7 cellular contexts compared by ENCODE assay signal in the genomic region with DNA sequence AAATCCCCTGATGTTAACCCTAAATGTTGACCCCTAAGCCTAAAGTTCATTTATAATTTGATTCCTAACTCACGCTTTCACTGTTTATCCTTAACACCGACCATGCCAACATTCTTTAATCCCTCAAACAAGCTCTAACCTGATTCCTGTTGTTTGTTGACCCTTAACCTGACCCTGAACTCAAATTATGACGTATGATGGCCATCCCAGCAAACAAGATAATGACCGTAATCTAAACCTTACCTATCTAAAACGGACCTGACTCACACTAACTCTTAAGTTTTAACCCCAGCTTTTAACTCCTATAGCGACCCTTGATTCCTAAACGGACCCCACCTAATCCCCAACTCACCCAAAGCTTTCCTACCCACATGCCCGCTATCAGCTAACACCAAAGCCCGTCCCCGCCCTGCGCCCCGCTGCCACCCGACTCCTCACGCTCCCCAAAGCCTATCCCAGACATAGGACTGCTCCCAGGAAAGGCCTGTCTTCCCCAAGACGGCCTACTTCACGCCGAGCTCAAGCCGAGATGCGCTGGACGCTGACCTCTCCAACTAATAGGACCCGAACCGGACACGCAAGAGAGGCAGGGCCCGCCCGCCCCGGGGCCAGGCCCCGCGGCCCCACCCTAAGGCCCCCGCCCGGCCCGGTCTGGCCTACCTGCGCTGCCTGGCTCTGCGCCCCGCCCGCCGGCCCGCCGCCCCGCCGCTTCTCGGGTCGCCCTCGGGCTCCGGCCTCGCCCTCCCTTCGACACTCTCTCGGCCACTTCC. TPM values are rescaled to one million over a fixed set of nuclear protein-coding genes. Genes with fewer than 3 reads are reported as not detected.
DNase-seq lines count a peak whose midpoint lies in the region; ATAC-seq lines count a peak whose summit lies in the region.

No MANE protein-coding gene starts in this region.

- peak overlapping the region; percentile 52 for H3K4me3 ChIP-seq in mucosa of stomach (ENCODE audit: low read length)

- no peaks in the 10 kb centered on the region for H3K27me3 ChIP-seq in mucosa of stomach (ENCODE audit: control insufficient read depth, insufficient read depth, low read length)

- H3K9me3 ChIP-seq in mucosa of stomach (ENCODE audit: control insufficient read depth, low read length) = no peaks in the 10 kb centered on the region

- H3K9ac ChIP-seq in mucosa of stomach (ENCODE audit: low read length) = peak overlapping the region; percentile 77

- DNase-seq in Kasumi-1 (lab: John Stamatoyannopoulos, UW) (peak; percentile 17 to 23), caudate nucleus (lab: John Stamatoyannopoulos, UW) (peak in 4 of 61 donors; percentile 45 to 70 (median 62)), midbrain (lab: John Stamatoyannopoulos, UW) (no peak), DMS153 (lab: John Stamatoyannopoulos, UW) (no peak), cerebellum (ENCODE audit: low spot score) (no peak)

- peaks cover 5% of the 10 kb centered on the region for H3K36me3 ChIP-seq in mucosa of stomach (ENCODE audit: control insufficient read depth, insufficient read depth, low read length)

- peaks cover 54% of the 10 kb centered on the region for H3K4me1 ChIP-seq in mucosa of stomach (ENCODE audit: control insufficient read depth, insufficient read depth, low read length)

- H3K27ac ChIP-seq in caudate nucleus (ENCODE audit: low read depth, low read length) = peak overlapping the region; percentile 89

- peak; percentile 0 for ATAC-seq in GM19395 (IDR thresholded peaks at IDR 0.05; ENCODE audit: unreplicated experiment)

RNA-seq across cellular contexts. Expression of a gene that starts 0.4 kb away (rescaled TPM):
- total RNA-seq in cerebellum = 29.4 TPM

RNA-seq across cellular contexts. Expression of a gene that starts 0.9 kb away (rescaled TPM):
- total RNA-seq in cerebellum = 23.5 TPM

RNA-seq across cellular contexts. Expression of a gene that starts 17.4 kb away (rescaled TPM):
- total RNA-seq in cerebellum = 56.0 TPM

RNA-seq across cellular contexts. Expression of a gene that starts 17.5 kb away (rescaled TPM):
- total RNA-seq in cerebellum = 16.4 TPM

RNA-seq across cellular contexts. Expression of a gene that starts 22.5 kb away (rescaled TPM):
- not detected for total RNA-seq in cerebellum

Comparison
In these comparisons a context has a peak if more than half of its experiments do, and no peak if none do; other contexts are left out.
1. DNase-seq: peak in Kasumi-1 (2 of 2); none in midbrain (single experiment), DMS153 (single experiment) and cerebellum (single experiment).